ENCODE assay signal across 25 cellular contexts in genomic region chr13:77548095-77548494, GRCh38.
A peak's percentile ranks its signal among the peaks of the same experiment; 100 is the strongest.
DNase-seq lines count a peak whose midpoint lies in the region; ATAC-seq lines count a peak whose summit lies in the region.
"Had no signal": no experiment of that assay in that cellular context is flagged by ENCODE, and none has a peak within 500 bp of the region (broad histone marks: within the 10 kb centered on the region; RNA-seq: fewer than 3 reads in every experiment).

No MANE protein-coding gene starts in this region.

- DNase-seq in globus pallidus (ENCODE audit: low spot score) (no peak), DMS79 (lab: John Stamatoyannopoulos, UW) (no peak), NCI-H2081 treated with DMSO at 0.1 percent for 48 hours (lab: John Stamatoyannopoulos, UW) (no peak), NCI-H2227 treated with DMSO at 0.1 percent for 48 hours (lab: John Stamatoyannopoulos, UW) (no peak)
- DNase-seq: activated B cell treated with CpG ODN at 0.5 μM for 24 hours; activated CD8-positive, alpha-beta memory T cell treated with anti-CD3 and anti-CD28 coated beads for 24 hours; activated naive CD8-positive, alpha-beta T cell treated with anti-CD3 and anti-CD28 coated beads, Interleukin-2, amount 10 ng/mL, durations not matched to agents 7 days and 5 days; brain microvascular endothelial cell; C1 segment of cervical spinal cord; cortex of kidney; DMS 273 treated with DMSO at 0.1 percent for 48 hours; GDM1; islet precursor cell; MV-4-11; naive B cell; NCI-H1930; NCI-H524 treated with DMSO at 0.1 percent for 48 hours; right cardiac atrium; SHP77 treated with DMSO at 0.1 percent for 48 hours; stimulated activated naive CD4-positive, alpha-beta T cell treated with Interleukin-2 at 50 U/mL for 16 hours; transverse colon had no signal

- ATAC-seq in GM18861 (IDR thresholded peaks at IDR 0.05; ENCODE audit: unreplicated experiment) (peak; percentile 95), GM21423 (IDR thresholded peaks at IDR 0.05; ENCODE audit: unreplicated experiment) (peak; percentile 83), HG02943 (IDR thresholded peaks at IDR 0.05; ENCODE audit: low read depth, unreplicated experiment) (peak; percentile 78), HG03469 (IDR thresholded peaks at IDR 0.05; ENCODE audit: unreplicated experiment) (peak; percentile 42)
- ATAC-seq: right cardiac atrium had no signal

Comparison
In these comparisons a context has a peak if more than half of its experiments do, and no peak if none do; other contexts are left out.
1. ATAC-seq: peak in every context shown above with its lines; median percentile 95 in GM18861; 83 in GM21423; 78 in HG02943; 42 in HG03469.